Comparison of ENCODE assay signal across 31 cellular contexts in the genomic region with DNA sequence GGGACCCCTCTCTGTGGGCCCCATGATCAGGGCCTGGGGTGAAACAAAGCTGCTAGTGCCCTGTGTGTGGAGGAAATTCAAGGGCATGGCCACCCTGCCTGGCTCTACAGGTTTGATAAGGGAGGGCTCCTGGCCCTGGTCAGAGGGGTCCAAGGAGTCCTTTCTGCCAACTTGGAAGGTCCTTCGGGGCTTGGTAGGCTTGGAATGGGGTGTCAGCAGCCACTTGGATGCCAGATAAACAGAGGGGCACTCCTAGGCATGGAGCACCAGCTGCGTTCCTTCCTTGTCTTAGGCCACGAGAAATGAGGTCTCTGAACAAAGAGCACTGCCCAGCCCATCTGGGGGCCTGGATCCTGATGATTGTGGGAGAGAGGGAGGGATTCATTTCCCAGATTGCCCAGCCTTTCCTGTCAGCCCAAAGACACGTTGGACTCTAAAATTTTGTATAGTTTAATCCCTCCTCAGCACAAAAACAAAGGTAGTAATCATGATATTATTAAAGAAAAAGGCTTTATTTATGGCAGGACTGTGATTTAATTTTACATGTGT. TPM values are rescaled to one million over a fixed set of nuclear protein-coding genes. Genes with fewer than 3 reads are reported as not detected.
DNase-seq lines count a peak whose midpoint lies in the region; FAIRE-seq and TF ChIP-seq lines count a peak whose summit lies in the region.
"Had no signal": no experiment of that assay in that cellular context is flagged by ENCODE, and none has a peak within 500 bp of the region (broad histone marks: within the 10 kb centered on the region; RNA-seq: fewer than 3 reads in every experiment).

No MANE protein-coding gene starts in this region.

- H3K27me3 ChIP-seq in subcutaneous abdominal adipose tissue (ENCODE audit: control insufficient read depth in 5 of 5, insufficient read depth in 4 of 5, low read length in 5 of 5): no peaks in the 10 kb centered on the region
- H3K27me3 ChIP-seq: adrenal gland, brain microvascular endothelial cell, sigmoid colon, SJCRH30, suprapubic skin had no signal

- H3K9me3 ChIP-seq in kidney (ENCODE audit: control insufficient read depth in 1 of 2, low read length in 2 of 2) (no peaks in the 10 kb centered on the region), subcutaneous abdominal adipose tissue (ENCODE audit: control insufficient read depth in 5 of 5, low read length in 5 of 5) (no peaks in the 10 kb centered on the region)
- H3K9me3 ChIP-seq: adrenal gland, prostate gland, sigmoid colon, SJCRH30, suprapubic skin had no signal

- H3K36me3 ChIP-seq in kidney (ENCODE audit: control insufficient read depth in 1 of 2, insufficient read depth in 2 of 2, low read length in 2 of 2) (no peaks in the 10 kb centered on the region), subcutaneous abdominal adipose tissue (ENCODE audit: control insufficient read depth in 5 of 5, insufficient read depth in 5 of 5, low read length in 5 of 5) (peaks cover 0 to 4% (median 0%) of the 10 kb centered on the region in 5 donors)
- H3K36me3 ChIP-seq: adrenal gland, brain microvascular endothelial cell, prostate gland, sigmoid colon, suprapubic skin had no signal

- H3K4me1 ChIP-seq in kidney (ENCODE audit: control insufficient read depth in 1 of 2, insufficient read depth in 1 of 2, low read depth in 1 of 2, low read length in 2 of 2) (peaks cover 12 to 21% of the 10 kb centered on the region in 2 donors), subcutaneous abdominal adipose tissue (ENCODE audit: control insufficient read depth in 5 of 5, insufficient read depth in 5 of 5, low read length in 5 of 5) (peaks cover 15 to 78% (median 76%) of the 10 kb centered on the region in 5 donors)
- H3K4me1 ChIP-seq: prostate gland had no signal

- no peak overlapping the region for H3K4me3 ChIP-seq in kidney (ENCODE audit: low read length in 2 of 2)
- H3K4me3 ChIP-seq in subcutaneous abdominal adipose tissue (ENCODE audit: low read depth in 1 of 5, low read length in 5 of 5): peak overlapping the region in 2 of 5 donors; percentile 2 to 37
- H3K4me3 ChIP-seq: adrenal gland, prostate gland, sigmoid colon, SJCRH30, suprapubic skin had no signal

- intact Hi-C loops in kidney (cut with DNase I): no loop called here

- no peak overlapping the region for H3K9ac ChIP-seq in kidney (ENCODE audit: low read length in 2 of 2)
- peak overlapping the region in 4 of 5 donors; percentile 17 to 96 (median 34) for H3K9ac ChIP-seq in subcutaneous abdominal adipose tissue (ENCODE audit: low read length in 5 of 5)

- FAIRE-seq in kidney (lab: Jason Lieb, UNC): no peak
- FAIRE-seq: H1, HTR-8/SVneo had no signal

- TF ChIP-seq CTCF in kidney (IDR thresholded peaks at IDR 0.05; ENCODE audit: borderline replicate concordance, extremely low read depth, insufficient read depth): no peak

- DNase-seq in NCI-H2227 (lab: John Stamatoyannopoulos, UW; ENCODE audit: unreplicated experiment) (peak; percentile 8), NCI-H2227 treated with DMSO at 0.1 percent for 48 hours (lab: John Stamatoyannopoulos, UW) (no peak), kidney (no peak), GDM1 (lab: John Stamatoyannopoulos, UW) (no peak), 8988T (no peak), caudate nucleus (lab: John Stamatoyannopoulos, UW) (no peak)
- no peak for DNase-seq in stimulated activated CD4-positive, alpha-beta T cell treated with anti-CD3 and anti-CD28 coated beads, Interleukin-2, amount 100 ng/mL, for 24 hours
- DNase-seq: activated CD4-positive, alpha-beta T cell treated with anti-CD3 and anti-CD28 coated beads for 36 hours; activated CD8-positive, alpha-beta memory T cell treated with anti-CD3 and anti-CD28 coated beads, Interleukin-2, amount 50 U/mL, for 48 hours; activated CD8-positive, alpha-beta T cell treated with anti-CD3 and anti-CD28 coated beads for 36 hours; activated naive CD4-positive, alpha-beta T cell treated with anti-CD3 and anti-CD28 coated beads for 36 hours; adrenal gland; brain microvascular endothelial cell; Calu3; CD4-positive, CD25-positive, alpha-beta regulatory T cell; glutamatergic neuron; HFFc6; naive thymus-derived CD4-positive, alpha-beta T cell; NCI-H1048; NCI-H1694; nucleus accumbens; sigmoid colon; SJCRH30; stimulated activated CD4-positive, alpha-beta T cell treated with anti-CD3 and anti-CD28 coated beads, Interleukin-4, amount 100 ng/mL, for 4 hours; T-helper 9 cell had no signal

- H3K27ac ChIP-seq in kidney (ENCODE audit: low read depth in 2 of 2, low read length in 2 of 2): peak overlapping the region; percentile 1 to 54
- peak overlapping the region; percentile 85 for H3K27ac ChIP-seq in subcutaneous abdominal adipose tissue (ENCODE audit: low read depth, low read length)
- H3K27ac ChIP-seq in caudate nucleus (ENCODE audit: low read depth, low read length): no peak overlapping the region
- H3K27ac ChIP-seq: adrenal gland, brain microvascular endothelial cell, prostate gland, SJCRH30, suprapubic skin, VCaP had no signal

RNA-seq across cellular contexts. Expression of a gene that starts 5.1 kb away (rescaled TPM):
- 80.1 TPM for total RNA-seq in kidney
- 54.7 TPM for polyA plus RNA-seq in kidney (ENCODE audit: insufficient read depth, low read depth, low replicate concordance)

Comparison
In these comparisons a context has a peak if more than half of its experiments do, and no peak if none do; other contexts are left out.
1. H3K9ac ChIP-seq: peak in subcutaneous abdominal adipose tissue (4 of 5); none in kidney (0 of 2).